In the genomic region with DNA sequence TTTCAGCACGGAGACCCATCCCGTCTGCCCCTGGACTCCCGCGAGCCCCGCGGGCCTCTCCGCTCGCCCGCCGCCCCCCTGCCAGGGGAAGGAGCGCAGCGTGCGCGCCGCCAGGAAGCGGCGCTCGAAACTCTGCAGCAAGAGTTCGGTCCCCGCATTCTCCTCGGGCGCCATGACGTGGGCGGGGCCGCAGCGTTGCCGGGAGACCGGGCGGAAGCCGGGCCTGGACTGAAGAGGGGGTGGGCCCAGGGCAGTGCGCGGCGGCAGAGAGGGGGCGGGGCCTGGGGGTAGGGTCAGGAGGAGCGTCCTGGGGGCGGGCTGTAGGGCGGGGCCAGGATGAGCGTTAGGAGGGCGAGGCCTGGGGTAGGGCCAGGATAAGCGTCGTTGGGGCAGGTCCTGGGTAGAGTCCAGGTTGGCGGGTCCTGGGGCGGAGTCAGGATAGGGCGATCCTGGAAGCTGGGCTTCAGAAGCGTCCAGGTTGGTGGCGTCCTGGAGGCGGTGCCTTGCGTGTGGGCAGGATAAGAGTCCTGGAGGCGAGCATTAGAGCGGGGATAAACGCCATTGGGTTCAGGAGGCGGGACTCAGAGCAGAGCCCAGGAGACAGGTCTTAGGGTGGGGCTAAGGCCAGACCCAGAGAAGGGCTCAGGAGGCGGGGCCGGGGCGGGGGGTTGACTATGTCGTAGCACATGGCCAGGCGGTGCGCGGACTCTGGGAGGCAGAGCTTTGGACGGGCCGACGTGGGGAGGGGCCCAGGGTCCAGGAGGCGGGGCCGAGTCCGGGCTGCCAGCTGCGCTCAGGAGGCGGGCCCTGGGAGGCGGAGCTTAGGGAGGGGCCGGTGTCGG, we compare ENCODE assay signal across 1 cellular context.
TF ChIP-seq lines count a peak whose summit lies in the region.

No MANE protein-coding gene starts in this region.

TF ChIP-seq in HEK293, 187 proteins besides CTCF, POLR2A, EP300 and RAD21 (continued from another document):
- TF ChIP-seq PRDM10 (tag by site-specific recombination; IDR thresholded peaks at IDR 0.05) (peak; percentile 70), KLF9 (tag by site-specific recombination; IDR thresholded peaks at IDR 0.05; ENCODE audit: low read depth) (peak; percentile 53; the same call in 1 of the 2 replicates), KLF10 (tag by site-specific recombination; IDR thresholded peaks at IDR 0.05) (0 out of 2 replicates have a peak, but pooled peaks have one; percentile 54), EGR2 (tag by site-specific recombination; IDR thresholded peaks at IDR 0.05; ENCODE audit: low read depth) (peak; percentile 83)
